19 cellular contexts compared by ENCODE assay signal in the genomic region with DNA sequence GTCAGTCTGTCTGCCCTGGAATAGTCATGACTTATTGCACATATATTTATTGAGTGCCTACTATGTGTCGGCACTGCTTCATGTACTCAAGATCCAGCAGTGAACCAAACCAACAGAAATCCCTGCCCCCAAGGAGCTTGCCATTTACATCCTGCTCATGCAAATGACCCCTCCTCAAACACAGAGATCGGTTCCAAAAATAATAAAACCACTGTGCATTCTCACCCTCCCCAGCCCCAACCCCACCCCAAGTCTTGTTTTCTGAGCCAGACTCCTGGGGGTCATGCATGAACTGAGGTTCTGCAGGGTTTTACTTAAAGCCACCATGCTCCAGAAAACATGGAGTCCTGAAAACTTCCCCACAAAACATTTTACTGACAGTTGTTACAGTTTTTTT.
DNase-seq lines count a peak whose midpoint lies in the region; ATAC-seq and TF ChIP-seq lines count a peak whose summit lies in the region.
"Had no signal": no experiment of that assay in that cellular context is flagged by ENCODE, and none has a peak within 500 bp of the region (broad histone marks: within the 10 kb centered on the region; RNA-seq: fewer than 3 reads in every experiment).

No MANE protein-coding gene starts in this region.

- H3K4me3 ChIP-seq in GM12865 (ENCODE audit: low read depth, low read length) (no peak overlapping the region), duodenal mucosa (ENCODE audit: low read depth in 1 of 2, low read length in 2 of 2) (no peak overlapping the region), neuronal stem cell (ENCODE audit: low read length in 2 of 2) (no peak overlapping the region)
- H3K4me3 ChIP-seq: right lobe of liver, thyroid gland had no signal

- H4K20me1 ChIP-seq in H9 (ENCODE audit: control insufficient read depth, insufficient read depth, insufficient read length) = no peaks in the 10 kb centered on the region

- peaks cover 0 to 2% of the 10 kb centered on the region in 2 experiments; a peak in 2 of 5 replicates for H3K9me3 Mint-ChIP-seq in H9
- H3K9me3 Mint-ChIP-seq: activated naive CD8-positive, alpha-beta T cell treated with anti-CD3 and anti-CD28 coated beads, Interleukin-2, amount 10 ng/mL, durations not matched to agents 7 days and 5 days; IgD-negative memory B cell had no signal

- peaks cover 41 to 45% of the 10 kb centered on the region in 2 experiments for H3K4me1 Mint-ChIP-seq in H9

- H3K14ac ChIP-seq in H9 (ENCODE audit: insufficient read depth, low read length) (no peak overlapping the region; the same call in 1 of the 2 replicates), neuronal stem cell (ENCODE audit: low read length) (no peak overlapping the region)

- no peaks in the 10 kb centered on the region for H3K79me2 ChIP-seq in H9 (ENCODE audit: insufficient read depth, low read length)

- H2BK120ac ChIP-seq in H9 (ENCODE audit: low read depth, low read length, poor library complexity, severe bottlenecking) (no peak overlapping the region), neuronal stem cell (ENCODE audit: low read depth, low read length) (no peak overlapping the region)

- ATAC-seq in GM18520 (IDR thresholded peaks at IDR 0.05; ENCODE audit: unreplicated experiment) = no peak
- ATAC-seq in HG02588 (IDR thresholded peaks at IDR 0.05; ENCODE audit: unreplicated experiment) = no peak

- H3K36me3 ChIP-seq in duodenal mucosa (ENCODE audit: control insufficient read depth in 1 of 2, insufficient read depth in 2 of 2, low read length in 2 of 2) (no peaks in the 10 kb centered on the region), neuronal stem cell (replicated peaks in 1 of 2; ENCODE audit: control insufficient read depth in 2 of 2, insufficient read depth in 2 of 2, low read length in 2 of 2) (no peaks in the 10 kb centered on the region)
- H3K36me3 ChIP-seq: right lobe of liver, thyroid gland had no signal

- no CpG with 5 or more reads among the region's 2 CpGs for WGBS in H9 (ENCODE audit: extremely low coverage, insufficient read length, low lambda C conversion rate)
- no CpG with 5 or more reads among the region's 2 CpGs for WGBS in neuronal stem cell (ENCODE audit: extremely low coverage in 2 of 2, insufficient read length in 2 of 2, insufficient replicate concordance in 1 of 2), 2 donors

- peaks cover 3% of the 10 kb centered on the region for H3K27me3 Mint-ChIP-seq in H9 (ENCODE audit: low read depth)

- H3K23me2 ChIP-seq in H9 (ENCODE audit: insufficient read length, low read depth, low read length, poor library complexity, severe bottlenecking) = no peaks in the 10 kb centered on the region

- peak overlapping the region; percentile 19 for H3K4me2 ChIP-seq in H9 (ENCODE audit: insufficient read depth, insufficient read length, low read length)
- no peak overlapping the region for H3K4me2 ChIP-seq in neuronal stem cell (ENCODE audit: insufficient read depth, low read length, poor library complexity, severe bottlenecking)

- H3K27me3 ChIP-seq in H9 (ENCODE audit: insufficient read depth, low read length) (0 out of 2 replicates have a peak, but pooled peaks cover 2% of the 10 kb centered on the region), duodenal mucosa (ENCODE audit: control insufficient read depth in 1 of 2, insufficient read depth in 2 of 2, low read length in 2 of 2) (no peaks in the 10 kb centered on the region), neuronal stem cell (ENCODE audit: control insufficient read depth in 3 of 3, insufficient read depth in 3 of 3, low read depth in 1 of 3, low read length in 3 of 3) (peaks cover 0 to 13% (median 0%) of the 10 kb centered on the region in 3 experiments)
- H3K27me3 ChIP-seq: right lobe of liver, thyroid gland had no signal

- H2BK5ac ChIP-seq in H9 (ENCODE audit: insufficient read length, low read length) (no peak overlapping the region), neuronal stem cell (ENCODE audit: low read length) (no peak overlapping the region)

- H2AFZ ChIP-seq in H9 (ENCODE audit: low read length) (no peak overlapping the region), neuronal stem cell (ENCODE audit: low read length) (peak overlapping the region; percentile 72)

- no peak overlapping the region for H4K8ac ChIP-seq in H9 (replicated peaks; ENCODE audit: insufficient read length, low read depth, low read length)
- no peak overlapping the region for H4K8ac ChIP-seq in neuronal stem cell (ENCODE audit: low read depth, low read length)

- no peak overlapping the region for H2BK15ac ChIP-seq in H9 (ENCODE audit: low read depth, low read length)
- H2BK15ac ChIP-seq in neuronal stem cell (ENCODE audit: low read length) = no peak overlapping the region

- no peak overlapping the region for H2AK5ac ChIP-seq in H9 (ENCODE audit: insufficient read length, low read length)
- no peak overlapping the region for H2AK5ac ChIP-seq in neuronal stem cell (ENCODE audit: low read depth, low read length)

- no peak overlapping the region for H3T11ph ChIP-seq in H9 (ENCODE audit: low read length)

- H3K27ac Mint-ChIP-seq in H9 = peak overlapping the region; percentile 81 to 100 (median 91)
- H3K27ac Mint-ChIP-seq: activated naive CD8-positive, alpha-beta T cell treated with anti-CD3 and anti-CD28 coated beads, Interleukin-2, amount 10 ng/mL, durations not matched to agents 7 days and 5 days; IgD-negative memory B cell had no signal

- H3K79me1 ChIP-seq in H9 (ENCODE audit: insufficient read depth, low read depth, low read length, poor library complexity, severe bottlenecking) (no peaks in the 10 kb centered on the region), neuronal stem cell (ENCODE audit: low read depth, low read length) (no peaks in the 10 kb centered on the region)

- H3K23ac ChIP-seq in H9 (ENCODE audit: insufficient read length, low read depth, low read length) (no peak overlapping the region), neuronal stem cell (ENCODE audit: low read depth, low read length, poor library complexity) (no peak overlapping the region)

- H4K91ac ChIP-seq in H9 (ENCODE audit: insufficient read length, low read depth, low read length) = no peak overlapping the region
- no peak overlapping the region for H4K91ac ChIP-seq in neuronal stem cell (ENCODE audit: low read depth, low read length, poor library complexity)

- H3K18ac ChIP-seq in H9 (ENCODE audit: insufficient read length, low read depth, low read length) = peak overlapping the region; percentile 52
- no peak overlapping the region for H3K18ac ChIP-seq in neuronal stem cell (ENCODE audit: low read length)

- DNase-seq in GM12865 (ENCODE audit: low read depth) (peak; percentile 78), H9 (no peak), neuronal stem cell (ENCODE audit: low spot score) (no peak), AML-193 (lab: John Stamatoyannopoulos, UW) (no peak), SHP77 treated with DMSO at 0.1 percent for 48 hours (lab: John Stamatoyannopoulos, UW) (no peak)
- DNase-seq: activated CD4-positive, alpha-beta T cell treated with anti-CD3 and anti-CD28 coated beads for 48 hours; activated naive CD8-positive, alpha-beta T cell treated with anti-CD3 and anti-CD28 coated beads, Interleukin-2, amount 10 ng/mL, durations not matched to agents 7 days and 5 days; MM.1S; NCI-H526 treated with DMSO at 0.1 percent for 48 hours; right lobe of liver; Right ventricle myocardium superior; T-helper 1 cell; thyroid gland had no signal

- no peak overlapping the region for H4K5ac ChIP-seq in H9 (ENCODE audit: insufficient read length, low read depth, low read length)

- no peak overlapping the region for H2BK20ac ChIP-seq in H9 (ENCODE audit: low read depth, low read length, poor library complexity, severe bottlenecking)

- no peaks in the 10 kb centered on the region for H3K9me3 ChIP-seq in H9 (ENCODE audit: control insufficient read depth, low read depth, low read length)
- H3K9me3 ChIP-seq in duodenal mucosa (ENCODE audit: control insufficient read depth in 1 of 2, low read length in 2 of 2) = no peaks in the 10 kb centered on the region
- H3K9me3 ChIP-seq in neuronal stem cell (replicated peaks in 1 of 2; ENCODE audit: control insufficient read depth in 2 of 2, insufficient read depth in 1 of 2, low read depth in 1 of 2, low read length in 2 of 2) = no peaks in the 10 kb centered on the region
- H3K9me3 ChIP-seq: right lobe of liver, thyroid gland had no signal

- H3K9ac ChIP-seq in H9 (ENCODE audit: extremely low read depth, insufficient read length, low read length) (no peak overlapping the region), duodenal mucosa (ENCODE audit: low read depth in 1 of 2, low read length in 2 of 2) (no peak overlapping the region), neuronal stem cell (ENCODE audit: low read depth, low read length, poor library complexity) (no peak overlapping the region)

- H2BK12ac ChIP-seq in H9 (ENCODE audit: insufficient read length, low read depth, low read length) (no peak overlapping the region), neuronal stem cell (ENCODE audit: low read length) (no peak overlapping the region)

- peak overlapping the region; percentile 66 for H3K27ac ChIP-seq in H9 (ENCODE audit: insufficient read length, low read depth, low read length)
- H3K27ac ChIP-seq in duodenal mucosa (ENCODE audit: low read depth, low read length) = peak overlapping the region; percentile 33
- H3K27ac ChIP-seq in neuronal stem cell (replicated peaks; ENCODE audit: low read length) = no peak overlapping the region
- H3K27ac ChIP-seq: C4-2B, HL-60, thyroid gland had no signal

- H3K36me3 Mint-ChIP-seq in H9 (ENCODE audit: insufficient read depth in 1 of 3, low read depth in 3 of 3) = peaks cover 0 to 3% (median 0%) of the 10 kb centered on the region in 3 experiments; a peak in 3 of 7 replicates
- H3K36me3 Mint-ChIP-seq: activated naive CD8-positive, alpha-beta T cell treated with anti-CD3 and anti-CD28 coated beads, Interleukin-2, amount 10 ng/mL, durations not matched to agents 7 days and 5 days had no signal

- TF ChIP-seq CTCF in GM12865 (IDR thresholded peaks at IDR 0.05; ENCODE audit: insufficient read depth, low read depth, low read length, missing control alignments) = no peak
- TF ChIP-seq CTCF in H9 (conservative IDR thresholded peaks at IDR 0.05) = no peak

- no peak overlapping the region for H3K56ac ChIP-seq in H9 (ENCODE audit: insufficient read length, low read depth, low read length)

- H3K4ac ChIP-seq in H9 (ENCODE audit: low read depth, low read length) (no peak overlapping the region), neuronal stem cell (ENCODE audit: low read length) (no peak overlapping the region)

- peak overlapping the region; percentile 10 to 69; a peak in 4 of 5 replicates for H3K4me3 Mint-ChIP-seq in H9
- H3K4me3 Mint-ChIP-seq: activated naive CD8-positive, alpha-beta T cell treated with anti-CD3 and anti-CD28 coated beads, Interleukin-2, amount 10 ng/mL, durations not matched to agents 7 days and 5 days had no signal

- H3K4me1 ChIP-seq in H9 (ENCODE audit: insufficient read depth, low read length) = peaks cover 16% of the 10 kb centered on the region; the same call in 1 of the 2 replicates
- peaks cover 10 to 19% of the 10 kb centered on the region in 2 donors for H3K4me1 ChIP-seq in duodenal mucosa (ENCODE audit: control insufficient read depth in 1 of 2, insufficient read depth in 2 of 2, low read length in 2 of 2)
- H3K4me1 ChIP-seq in neuronal stem cell (ENCODE audit: control insufficient read depth in 2 of 2, insufficient read depth in 1 of 2, low read depth in 1 of 2, low read length in 2 of 2) = peaks cover 7% of the 10 kb centered on the region in 2 donors
